8 cellular contexts compared by ENCODE assay signal in the genomic region with DNA sequence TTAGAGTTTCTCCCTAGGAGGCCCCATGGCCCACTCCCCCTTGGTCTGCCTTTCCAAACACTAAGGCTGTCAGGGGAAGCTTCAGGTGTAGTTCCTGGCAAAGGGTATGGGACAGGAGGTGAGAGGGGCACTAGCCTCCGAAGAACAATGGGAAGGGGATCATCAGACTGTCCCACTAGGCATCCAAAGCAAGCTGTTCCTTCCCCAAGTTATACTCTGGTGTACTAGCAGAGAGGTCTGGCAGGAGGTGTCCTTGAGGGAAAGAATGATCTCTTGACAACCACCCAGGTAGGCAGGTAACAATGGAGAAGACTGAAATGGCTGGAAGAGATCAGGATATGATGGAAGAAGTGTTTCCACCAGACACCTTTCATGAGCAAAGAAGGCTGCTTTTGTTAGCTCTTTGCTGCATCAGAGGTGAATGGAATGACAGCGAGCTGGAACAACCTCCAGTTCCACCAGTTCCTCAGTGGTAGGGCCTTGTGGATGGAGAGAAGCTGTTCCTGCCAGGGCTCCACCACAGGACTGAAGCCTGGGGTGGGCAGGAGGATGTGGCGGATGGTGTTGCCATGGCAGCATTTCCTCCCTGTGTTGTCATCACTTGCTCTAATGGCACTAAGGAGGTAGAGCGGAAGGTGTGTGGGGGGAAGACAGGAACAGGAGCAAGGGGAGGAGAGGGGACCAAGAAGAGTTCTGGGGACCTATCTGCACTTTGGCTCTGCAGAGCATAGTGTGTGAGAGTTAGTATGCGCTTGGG. TPM values are rescaled to one million over a fixed set of nuclear protein-coding genes. Genes with fewer than 3 reads are reported as not detected.
DNase-seq lines count a peak whose midpoint lies in the region; ATAC-seq and TF ChIP-seq lines count a peak whose summit lies in the region.

No MANE protein-coding gene starts in this region.

- H3K4me1 Mint-ChIP-seq in activated naive CD4-positive, alpha-beta T cell treated with anti-CD3 and anti-CD28 coated beads, Interleukin-2, amount 50 U/mL, for 24 hours: peaks cover 57% of the 10 kb centered on the region

- H3K9me3 Mint-ChIP-seq in activated naive CD4-positive, alpha-beta T cell treated with anti-CD3 and anti-CD28 coated beads, Interleukin-2, amount 50 U/mL, for 24 hours: no peaks in the 10 kb centered on the region

- peak overlapping the region; percentile 89 for H3K4me3 Mint-ChIP-seq in activated naive CD4-positive, alpha-beta T cell treated with anti-CD3 and anti-CD28 coated beads, Interleukin-2, amount 50 U/mL, for 24 hours

- H3K9me3 ChIP-seq in Peyer's patch: no peaks in the 10 kb centered on the region

- H3K36me3 ChIP-seq in Peyer's patch: no peaks in the 10 kb centered on the region

- peaks cover 1% of the 10 kb centered on the region for H3K36me3 Mint-ChIP-seq in activated naive CD4-positive, alpha-beta T cell treated with anti-CD3 and anti-CD28 coated beads, Interleukin-2, amount 50 U/mL, for 24 hours

- ATAC-seq in GM18502 (IDR thresholded peaks at IDR 0.05; ENCODE audit: poor library complexity, unreplicated experiment) (peak; percentile 61), HG02588 (IDR thresholded peaks at IDR 0.05; ENCODE audit: unreplicated experiment) (peak; percentile 34)

- peaks cover 0 to 34% (median 20%) of the 10 kb centered on the region in 4 donors for H3K4me1 ChIP-seq in Peyer's patch

- TF ChIP-seq POLR2A in Peyer's patch (IDR thresholded peaks at IDR 0.05): no peak

- peak overlapping the region in 2 of 4 donors; percentile 78 to 80 for H3K27ac ChIP-seq in Peyer's patch

- no peak for TF ChIP-seq CTCF in Peyer's patch (IDR thresholded peaks at IDR 0.05)

- DNase-seq in Peyer's patch: peak in 2 of 3 donors; percentile 88 to 91
- peak; percentile 83 for DNase-seq in stimulated activated CD4-positive, alpha-beta T cell treated with anti-CD3 and anti-CD28 coated beads, Interleukin-15, amount 100 ng/mL, for 24 hours
- DNase-seq in hippocampal formation (lab: John Stamatoyannopoulos, UW): no peak
- no peak for DNase-seq in KG1 (lab: John Stamatoyannopoulos, UW)
- no peak for DNase-seq in DMS79 (lab: John Stamatoyannopoulos, UW)

- H3K27me3 Mint-ChIP-seq in activated naive CD4-positive, alpha-beta T cell treated with anti-CD3 and anti-CD28 coated beads, Interleukin-2, amount 50 U/mL, for 24 hours: no peaks in the 10 kb centered on the region

- H3K27me3 ChIP-seq in Peyer's patch: peaks cover 0 to 37% of the 10 kb centered on the region in 2 donors

- H3K4me3 ChIP-seq in Peyer's patch: peak overlapping the region; percentile 33 to 45 (median 38)

- H3K27ac Mint-ChIP-seq in activated naive CD4-positive, alpha-beta T cell treated with anti-CD3 and anti-CD28 coated beads, Interleukin-2, amount 50 U/mL, for 24 hours: peak overlapping the region; percentile 77

RNA-seq across cellular contexts. Expression of gene AGAP2, which starts 2.3 kb away (rescaled TPM):
- total RNA-seq in Peyer's patch: 1 to 10 TPM; 2.5 to 9.1 (median 3.1) TPM

RNA-seq across cellular contexts. Expression of gene TSPAN31, which starts 4.0 kb away (rescaled TPM):
- total RNA-seq in Peyer's patch: 10 to 100 TPM; 45.7 to 65.7 (median 55.6) TPM

RNA-seq across cellular contexts. Expression of gene CDK4, which starts 11.3 kb away (rescaled TPM):
- total RNA-seq in Peyer's patch: 10 to 100 TPM; 14.7 to 97.4 (median 28.8) TPM

RNA-seq across cellular contexts. Expression of gene MARCHF9, which starts 14.1 kb away (rescaled TPM):
- 10 to 100 TPM in 2 of 4 donors, 1 to 10 TPM in 2; 7.4 to 17.2 (median 10.6) TPM for total RNA-seq in Peyer's patch

RNA-seq across cellular contexts. Expression of gene CYP27B1, which starts 26.0 kb away (rescaled TPM):
- total RNA-seq in Peyer's patch: 1 to 10 TPM in 1 of 4 donors, not detected in 3; 1.7 TPM

Comparison
In these comparisons a context has a peak if more than half of its experiments do, and no peak if none do; other contexts are left out.
1. DNase-seq: peak in Peyer's patch (2 of 3) and stimulated activated CD4-positive, alpha-beta T cell treated with anti-CD3 and anti-CD28 coated beads, Interleukin-15, amount 100 ng/mL, for 24 hours (single experiment); none in hippocampal formation (0 of 2), KG1 (single experiment) and DMS79 (single experiment).